Comparison of ENCODE assay signal across 15 cellular contexts in genomic region chr1:48025076-48025475, GRCh38. TPM values are rescaled to one million over a fixed set of nuclear protein-coding genes. Genes with fewer than 3 reads are reported as not detected.
"Had no signal": no experiment of that assay in that cellular context is flagged by ENCODE, and none has a peak within 500 bp of the region (broad histone marks: within the 10 kb centered on the region; RNA-seq: fewer than 3 reads in every experiment).

No MANE protein-coding gene starts in this region.

- H3K4me1 ChIP-seq: pancreas had no signal

- DNase-seq: activated CD4-positive, alpha-beta T cell treated with anti-CD3 and anti-CD28 coated beads for 36 hours; activated CD8-positive, alpha-beta memory T cell treated with anti-CD3 and anti-CD28 coated beads, Interleukin-2, amount 50 U/mL, for 4 hours; activated CD8-positive, alpha-beta T cell treated with anti-CD3 and anti-CD28 coated beads for 36 hours; activated naive CD4-positive, alpha-beta T cell; foreskin keratinocyte; head of caudate nucleus; left ventricle myocardium superior; pancreas; stimulated activated CD4-positive, alpha-beta T cell treated with anti-CD3 and anti-CD28 coated beads, Interleukin-15, amount 100 ng/mL, for 24 hours; stimulated activated CD4-positive, alpha-beta T cell treated with anti-CD3 and anti-CD28 coated beads, Interleukin-4, amount 100 ng/mL, for 24 hours; stimulated activated naive CD8-positive, alpha-beta T cell treated with anti-CD3 and anti-CD28 coated beads, Interleukin-15, amount 100 ng/mL, for 72 hours; T-helper 9 cell had no signal

- FAIRE-seq: astrocyte, endothelial cell of umbilical vein, pancreas had no signal

- H3K4me3 ChIP-seq: pancreas, thoracic aorta had no signal

- ATAC-seq: activated CD4-positive, alpha-beta T cell treated with anti-CD3 and anti-CD28 coated beads for 36 hours; activated CD8-positive, alpha-beta T cell treated with anti-CD3 and anti-CD28 coated beads for 36 hours; foreskin keratinocyte; left ventricle myocardium superior; pancreas; stimulated activated naive CD8-positive, alpha-beta T cell treated with anti-CD3 and anti-CD28 coated beads, Interleukin-15, amount 100 ng/mL, for 72 hours had no signal

- H3K9me3 ChIP-seq: pancreas, thoracic aorta had no signal

- H3K27me3 ChIP-seq: foreskin keratinocyte, pancreas had no signal

- H3K27ac ChIP-seq: foreskin keratinocyte, pancreas, thoracic aorta had no signal

- H3K36me3 ChIP-seq: pancreas, thoracic aorta had no signal

RNA-seq across cellular contexts. Expression of gene TRABD2B, which starts 27.9 kb away (rescaled TPM):
- total RNA-seq: activated CD4-positive, alpha-beta T cell treated with anti-CD3 and anti-CD28 coated beads for 36 hours; activated CD8-positive, alpha-beta T cell treated with anti-CD3 and anti-CD28 coated beads for 36 hours; endothelial cell of umbilical vein had no signal
- polyA plus RNA-seq: endothelial cell of umbilical vein had no signal
